Comparison of ENCODE assay signal across 15 cellular contexts in genomic region chr9:1722404-1722803, GRCh38.
DNase-seq lines count a peak whose midpoint lies in the region; ATAC-seq lines count a peak whose summit lies in the region.
"Had no signal": no experiment of that assay in that cellular context is flagged by ENCODE, and none has a peak within 500 bp of the region (broad histone marks: within the 10 kb centered on the region; RNA-seq: fewer than 3 reads in every experiment).

No MANE protein-coding gene starts in this region.

- DNase-seq in DMS 273 (lab: John Stamatoyannopoulos, UW; ENCODE audit: unreplicated experiment) = peak; percentile 19
- DNase-seq in DMS 273 treated with DMSO at 0.1 percent for 48 hours (lab: John Stamatoyannopoulos, UW) = no peak
- peak; percentile 1 for DNase-seq in OCI-M1 (lab: John Stamatoyannopoulos, UW)
- DNase-seq in kidney tubule cell (ENCODE audit: low spot score) = peak; percentile 17
- DNase-seq in NOMO-1 treated with dmso at 0.1 percent for 144 hours (lab: John Stamatoyannopoulos, UW; ENCODE audit: unreplicated experiment) = no peak
- no peak for DNase-seq in NCI-H146 (lab: John Stamatoyannopoulos, UW)
- DNase-seq: activated T-cell treated with anti-CD3 and anti-CD28 coated beads, Interleukin-2, amount 50 U/mL, for 4 hours; amygdala; Calu3; KG1; left lung; NCI-H510A; thyroid gland had no signal

- ATAC-seq in HG02885 (IDR thresholded peaks at IDR 0.05; ENCODE audit: poor library complexity, unreplicated experiment) (peak; percentile 81), GM19397 (IDR thresholded peaks at IDR 0.05; ENCODE audit: unreplicated experiment) (no peak)
- ATAC-seq: activated T-cell treated with anti-CD3 and anti-CD28 coated beads, Interleukin-2, amount 50 U/mL, for 4 hours; left lung had no signal

Comparison
In these comparisons a context has a peak if more than half of its experiments do, and no peak if none do; other contexts are left out.
1. DNase-seq: peak in DMS 273 (single experiment), OCI-M1 (single experiment) and kidney tubule cell (single experiment); none in DMS 273 treated with DMSO at 0.1 percent for 48 hours (single experiment), NOMO-1 treated with dmso at 0.1 percent for 144 hours (single experiment) and NCI-H146 (single experiment).